16 cellular contexts compared by ENCODE assay signal in the genomic region with DNA sequence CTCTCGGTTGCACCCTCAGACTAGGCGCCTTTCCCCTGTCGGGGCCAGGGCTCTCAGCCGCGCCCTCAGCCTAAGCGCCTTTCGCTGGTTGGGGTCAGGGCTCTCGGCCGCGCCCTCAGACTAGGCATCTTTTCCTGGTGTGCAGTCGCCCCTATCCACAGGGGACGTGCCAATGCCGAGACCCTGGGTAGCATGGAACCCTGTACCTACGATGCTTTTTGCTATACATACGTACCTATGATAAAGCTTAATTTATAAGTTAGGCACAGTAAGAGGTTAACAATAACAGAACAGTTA.
"Had no signal": no experiment of that assay in that cellular context is flagged by ENCODE, and none has a peak within 500 bp of the region (broad histone marks: within the 10 kb centered on the region; RNA-seq: fewer than 3 reads in every experiment).

No MANE protein-coding gene starts in this region.

- H3K9me3 ChIP-seq: ovary, SK-N-SH had no signal

- H3K9me3 Mint-ChIP-seq: activated B cell treated with CpG ODN at 0.5 μM for 24 hours; activated CD4-positive, alpha-beta memory T cell treated with anti-CD3 and anti-CD28 coated beads for 36 hours; activated naive CD4-positive, alpha-beta T cell treated with anti-CD3 and anti-CD28 coated beads, Interleukin-2, amount 50 U/mL, for 24 hours; brain; central memory CD8-positive, alpha-beta T cell; endodermal cell; memory B cell; neural crest cell had no signal

- DNase-seq: activated B cell treated with CpG ODN at 0.5 μM for 24 hours; activated CD4-positive, alpha-beta memory T cell treated with anti-CD3 and anti-CD28 coated beads for 36 hours; activated CD8-positive, alpha-beta memory T cell treated with anti-CD3 and anti-CD28 coated beads, Interleukin-2, amount 50 U/mL, for 4 hours; amygdala; left cardiac atrium; ovary; SK-N-SH; trophoblast cell had no signal

- H3K36me3 ChIP-seq: ovary had no signal

- H3K27ac ChIP-seq: ovary, skin epidermis had no signal

- H3K9ac ChIP-seq: SK-N-SH had no signal

- H3K27ac Mint-ChIP-seq: activated B cell treated with CpG ODN at 0.5 μM for 24 hours; activated CD4-positive, alpha-beta memory T cell treated with anti-CD3 and anti-CD28 coated beads for 36 hours; brain; dendritic cell treated with granulocyte-macrophage colony-stimulating factor and Interleukin-4, amounts not matched to agents 40 ng/mL and 50 ng/mL, for 4 days; endodermal cell; memory B cell had no signal

- H3K27me3 Mint-ChIP-seq: activated B cell treated with CpG ODN at 0.5 μM for 24 hours; activated CD4-positive, alpha-beta memory T cell treated with anti-CD3 and anti-CD28 coated beads for 36 hours; activated naive CD4-positive, alpha-beta T cell treated with anti-CD3 and anti-CD28 coated beads, Interleukin-2, amount 50 U/mL, for 24 hours; brain; central memory CD8-positive, alpha-beta T cell; dendritic cell treated with granulocyte-macrophage colony-stimulating factor and Interleukin-4, amounts not matched to agents 40 ng/mL and 50 ng/mL, for 4 days; memory B cell had no signal

- H3K4me3 Mint-ChIP-seq: activated B cell treated with CpG ODN at 0.5 μM for 24 hours; activated CD4-positive, alpha-beta memory T cell treated with anti-CD3 and anti-CD28 coated beads for 36 hours; brain; central memory CD8-positive, alpha-beta T cell; dendritic cell treated with granulocyte-macrophage colony-stimulating factor and Interleukin-4, amounts not matched to agents 40 ng/mL and 50 ng/mL, for 4 days; endodermal cell; memory B cell; neural crest cell had no signal

- H3K4me3 ChIP-seq: ovary, skin epidermis had no signal

- ATAC-seq: left cardiac atrium had no signal

- H3K27me3 ChIP-seq: ovary had no signal
